8 cellular contexts compared by ENCODE assay signal in the genomic region with DNA sequence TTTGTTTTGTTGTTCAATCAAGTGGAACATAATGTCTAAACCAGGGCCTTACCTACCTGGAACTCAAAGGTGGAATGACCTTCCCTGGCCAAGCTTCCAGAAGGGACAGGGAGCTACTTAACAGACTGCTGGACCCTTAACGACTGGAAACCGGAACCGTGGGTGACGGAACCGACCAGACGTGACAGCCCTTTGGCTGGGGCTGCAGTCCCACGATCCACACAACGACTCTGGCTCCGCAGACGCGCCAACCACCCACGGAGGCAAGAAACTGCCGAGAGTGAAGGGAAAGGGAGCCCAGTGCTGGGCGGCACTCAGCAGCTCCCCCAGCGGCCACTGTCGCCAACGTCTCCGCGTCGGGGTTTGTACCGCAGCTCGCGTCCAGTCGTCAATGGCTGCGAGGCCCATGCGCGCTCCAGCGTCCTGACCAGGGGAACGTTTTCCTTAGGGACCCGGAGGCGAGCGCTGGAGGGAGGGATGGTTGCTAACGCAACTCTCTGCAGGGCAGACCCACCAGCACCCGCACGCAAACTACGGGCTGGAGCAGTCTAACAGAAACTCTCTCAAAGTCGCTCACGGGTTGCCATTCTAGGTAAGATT. TPM values are rescaled to one million over a fixed set of nuclear protein-coding genes. Genes with fewer than 3 reads are reported as not detected.
DNase-seq lines count a peak whose midpoint lies in the region; ATAC-seq and TF ChIP-seq lines count a peak whose summit lies in the region.

No MANE protein-coding gene starts in this region.

- H3K4me3 Mint-ChIP-seq in central memory CD8-positive, alpha-beta T cell = peak overlapping the region; percentile 66

- DNase-seq in GM03348 (ENCODE audit: low spot score) (peak; percentile 85), kidney epithelial cell (ENCODE audit: low read depth) (no peak), DMS153 (lab: John Stamatoyannopoulos, UW) (no peak)
- DNase-seq in activated CD4-positive, alpha-beta T cell treated with anti-CD3 and anti-CD28 coated beads for 1 hour = peak; percentile 61
- peak; percentile 60 to 65 for DNase-seq in central memory CD8-positive, alpha-beta T cell (ENCODE audit: low spot score in 2 of 2)
- peak; percentile 74 for DNase-seq in stimulated activated CD4-positive, alpha-beta T cell treated with anti-CD3 and anti-CD28 coated beads, Interleukin-1b, Interleukin-23, amount 100 ng/mL, for 48 hours

- H3K27ac Mint-ChIP-seq in central memory CD8-positive, alpha-beta T cell (ENCODE audit: low read depth) = no peak overlapping the region

- H3K4me1 Mint-ChIP-seq in central memory CD8-positive, alpha-beta T cell = peaks cover 9% of the 10 kb centered on the region

- peak overlapping the region; percentile 14 for H3K4me3 ChIP-seq in kidney epithelial cell (ENCODE audit: low read depth, low read length)

- no peaks in the 10 kb centered on the region for H3K27me3 ChIP-seq in kidney epithelial cell (ENCODE audit: control insufficient read depth, insufficient read depth, low read length)

- no peaks in the 10 kb centered on the region for H3K9me3 Mint-ChIP-seq in central memory CD8-positive, alpha-beta T cell

- H3K36me3 ChIP-seq in kidney epithelial cell (ENCODE audit: control insufficient read depth, insufficient read depth, low read length) = no peaks in the 10 kb centered on the region

- H3K36me3 Mint-ChIP-seq in central memory CD8-positive, alpha-beta T cell (ENCODE audit: insufficient read depth) = peaks cover 2% of the 10 kb centered on the region

- ATAC-seq in central memory CD8-positive, alpha-beta T cell (replicated peaks; ENCODE audit: extremely low read depth, poor library complexity, severe bottlenecking) = peak; percentile 83
- ATAC-seq in HG02571 (IDR thresholded peaks at IDR 0.05; ENCODE audit: unreplicated experiment) (no peak), GM18907 (IDR thresholded peaks at IDR 0.05; ENCODE audit: unreplicated experiment) (no peak)

- TF ChIP-seq CTCF in kidney epithelial cell (IDR thresholded peaks at IDR 0.05; ENCODE audit: insufficient read depth, low read length, poor library complexity, severe bottlenecking) = peak; percentile 87

- H3K27me3 Mint-ChIP-seq in central memory CD8-positive, alpha-beta T cell = no peaks in the 10 kb centered on the region

RNA-seq across cellular contexts. Expression of a gene that starts 5.5 kb away (rescaled TPM):
- 24.2 and 27.5 TPM in 2 replicates for total RNA-seq in kidney epithelial cell

RNA-seq across cellular contexts. Expression of a gene that starts 6.9 kb away (rescaled TPM):
- not detected in 2 replicates for total RNA-seq in kidney epithelial cell

RNA-seq across cellular contexts. Expression of a gene that starts 21.3 kb away (rescaled TPM):
- total RNA-seq in kidney epithelial cell = 164 and 200 TPM in 2 replicates

RNA-seq across cellular contexts. Expression of a gene that starts 27.0 kb away (rescaled TPM):
- 0.27 and 0.29 TPM in 2 replicates for total RNA-seq in kidney epithelial cell

RNA-seq across cellular contexts. Expression of a gene that starts 31.0 kb away (rescaled TPM):
- total RNA-seq in kidney epithelial cell = 40.1 and 53.9 TPM in 2 replicates

Comparison
In these comparisons a context has a peak if more than half of its experiments do, and no peak if none do; other contexts are left out.
1. DNase-seq: peak in GM03348 (single experiment), activated CD4-positive, alpha-beta T cell treated with anti-CD3 and anti-CD28 coated beads for 1 hour (single experiment), central memory CD8-positive, alpha-beta T cell (2 of 2) and stimulated activated CD4-positive, alpha-beta T cell treated with anti-CD3 and anti-CD28 coated beads, Interleukin-1b, Interleukin-23, amount 100 ng/mL, for 48 hours (single experiment); none in kidney epithelial cell (single experiment) and DMS153 (single experiment).